21 cellular contexts compared by ENCODE assay signal in the genomic region with DNA sequence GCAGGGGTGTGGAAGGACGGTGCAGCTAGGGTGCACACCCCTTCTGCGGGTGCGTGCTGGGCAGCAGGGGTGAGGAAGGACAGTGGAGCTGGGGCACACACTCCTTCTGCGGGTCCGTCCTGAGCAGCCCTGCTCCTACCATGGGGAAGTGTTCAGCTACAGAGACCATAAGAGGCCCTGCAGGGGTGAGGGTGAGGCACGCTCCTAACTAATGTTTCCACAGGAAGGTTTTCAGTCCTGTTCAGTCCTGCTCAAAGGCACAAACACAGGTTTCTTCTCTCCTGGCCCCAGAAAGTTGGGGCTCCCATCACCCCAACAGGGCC. TPM values are rescaled to one million over a fixed set of nuclear protein-coding genes. Genes with fewer than 3 reads are reported as not detected.
DNase-seq lines count a peak whose midpoint lies in the region; ATAC-seq and TF ChIP-seq lines count a peak whose summit lies in the region.
"Had no signal": no experiment of that assay in that cellular context is flagged by ENCODE, and none has a peak within 500 bp of the region (broad histone marks: within the 10 kb centered on the region; RNA-seq: fewer than 3 reads in every experiment).

No MANE protein-coding gene starts in this region.

- H3K27me3 ChIP-seq in PC-9 (ENCODE audit: insufficient read depth, low read depth) = no peaks in the 10 kb centered on the region
- H3K27me3 ChIP-seq in upper lobe of left lung = peaks cover 0 to 4% (median 0%) of the 10 kb centered on the region in 4 donors
- H3K27me3 ChIP-seq in GM23338 (ENCODE audit: insufficient read depth) = no peaks in the 10 kb centered on the region
- H3K27me3 ChIP-seq: MG63 had no signal

- no peak for DNase-seq in activated T-cell treated with anti-CD3 and anti-CD28 coated beads, Interleukin-2, amount 50 U/mL, for 24 hours
- no peak for DNase-seq in activated T-cell treated with anti-CD3 and anti-CD28 coated beads, Interleukin-2, amount 50 U/mL, for 48 hours
- DNase-seq in PC-9 (no peak), erythroblast (lab: John Stamatoyannopoulos, UW) (peak; percentile 36 to 45), upper lobe of left lung (no peak), NCI-H187 (lab: John Stamatoyannopoulos, UW) (no peak), GM23338 (ENCODE audit: low spot score) (no peak)
- DNase-seq: dermis blood vessel endothelial cell, H7, heart left ventricle, mesendoderm, MG63, NCI-H69, retina, T-helper 1 cell had no signal

- H4K20me1 ChIP-seq in PC-9 (ENCODE audit: insufficient read depth) = no peaks in the 10 kb centered on the region
- H4K20me1 ChIP-seq in GM23338 (replicated peaks; ENCODE audit: insufficient read depth) = no peaks in the 10 kb centered on the region

- peak overlapping the region; percentile 89 for H3K4me2 ChIP-seq in PC-9
- H3K4me2 ChIP-seq in GM23338 = no peak overlapping the region

- H3K9me3 Mint-ChIP-seq in activated T-cell treated with anti-CD3 and anti-CD28 coated beads, Interleukin-2, amount 50 U/mL, for 24 hours = no peaks in the 10 kb centered on the region
- H3K9me3 Mint-ChIP-seq in GM23338 = no peaks in the 10 kb centered on the region
- H3K9me3 Mint-ChIP-seq: activated naive CD4-positive, alpha-beta T cell treated with anti-CD3 and anti-CD28 coated beads, Interleukin-2, amount 50 U/mL, for 24 hours had no signal

- H3K9me2 ChIP-seq in PC-9 (ENCODE audit: insufficient read depth) (no peaks in the 10 kb centered on the region), GM23338 (ENCODE audit: insufficient read depth) (no peaks in the 10 kb centered on the region)

- CTCF ChIA-PET in PC-9 (lab: Charles Lee) = no interaction called here

- H3K4me1 Mint-ChIP-seq in activated T-cell treated with anti-CD3 and anti-CD28 coated beads, Interleukin-2, amount 50 U/mL, for 24 hours (ENCODE audit: low read depth) = peaks cover 29% of the 10 kb centered on the region
- peaks cover 4% of the 10 kb centered on the region; the same call in 2 of the 3 replicates for H3K4me1 Mint-ChIP-seq in GM23338

- H3F3A ChIP-seq in PC-9 (ENCODE audit: insufficient read depth, low read depth) = peaks cover 33% of the 10 kb centered on the region
- H3F3A ChIP-seq in GM23338 (replicated peaks; ENCODE audit: low read depth) = no peaks in the 10 kb centered on the region

- no peaks in the 10 kb centered on the region for H3K27me3 Mint-ChIP-seq in activated T-cell treated with anti-CD3 and anti-CD28 coated beads, Interleukin-2, amount 50 U/mL, for 24 hours
- H3K27me3 Mint-ChIP-seq in GM23338 (ENCODE audit: insufficient read depth, low read depth, poor library complexity) = peaks cover 2% of the 10 kb centered on the region
- H3K27me3 Mint-ChIP-seq: activated naive CD4-positive, alpha-beta T cell treated with anti-CD3 and anti-CD28 coated beads, Interleukin-2, amount 50 U/mL, for 24 hours had no signal

- no peak overlapping the region for H2AFZ ChIP-seq in PC-9
- H2AFZ ChIP-seq in GM23338 = no peak overlapping the region

- TF ChIP-seq EP300 in upper lobe of left lung (IDR thresholded peaks at IDR 0.05) = no peak

- no peak for TF ChIP-seq CTCF in PC-9 (conservative IDR thresholded peaks at IDR 0.05)
- TF ChIP-seq CTCF in upper lobe of left lung (IDR thresholded peaks at IDR 0.05) = no peak
- TF ChIP-seq CTCF in GM23338 (conservative IDR thresholded peaks at IDR 0.05; ENCODE audit: low read depth in 2 of 2) = no peak

- TF ChIP-seq POLR2A in erythroblast (IDR thresholded peaks at IDR 0.05; ENCODE audit: low read length) (no peak), upper lobe of left lung (IDR thresholded peaks at IDR 0.05) (no peak)

- H3K36me3 Mint-ChIP-seq in activated T-cell treated with anti-CD3 and anti-CD28 coated beads, Interleukin-2, amount 50 U/mL, for 24 hours (ENCODE audit: low read depth) = peaks cover 79% of the 10 kb centered on the region
- peaks cover 24% of the 10 kb centered on the region for H3K36me3 Mint-ChIP-seq in GM23338 (ENCODE audit: low read depth)

- 60 to 70% methylated on average over 1 to 6 of the region's 6 CpGs for WGBS in upper lobe of left lung, 2 donors

- no peak overlapping the region for H3K4me3 Mint-ChIP-seq in activated T-cell treated with anti-CD3 and anti-CD28 coated beads, Interleukin-2, amount 50 U/mL, for 24 hours
- H3K4me3 Mint-ChIP-seq in GM23338 = no peak overlapping the region
- H3K4me3 Mint-ChIP-seq: activated naive CD4-positive, alpha-beta T cell treated with anti-CD3 and anti-CD28 coated beads, Interleukin-2, amount 50 U/mL, for 24 hours had no signal

- H3K4me1 ChIP-seq in PC-9 (replicated peaks; ENCODE audit: insufficient read depth) (peaks cover 44% of the 10 kb centered on the region), upper lobe of left lung (peaks cover 16 to 50% (median 35%) of the 10 kb centered on the region in 4 donors), GM23338 (ENCODE audit: insufficient read depth) (no peaks in the 10 kb centered on the region)

- POLR2A ChIA-PET in PC-9 (lab: Charles Lee; ENCODE audit: unreplicated experiment) = no interaction called here

- no TSS peak for BruUV-seq in PC-9 (replicated peaks; lab: Mats Ljungman, UMichigan)

- intact Hi-C loops in PC-9 (cut with micrococcal nuclease; ENCODE audit: unreplicated experiment) = loop anchor here (1.0 to 10.0 kb wide), 2 partner anchors 13 to 55 kb away; no protein-coding TSS in a partner anchor

- ATAC-seq in upper lobe of left lung (ENCODE audit: low FRiP score in 2 of 2) (no peak), GM23338 (no peak), HG03135 (IDR thresholded peaks at IDR 0.05; ENCODE audit: unreplicated experiment) (no peak)
- ATAC-seq: activated CD4-positive, CD25-positive, alpha-beta regulatory T cell treated with anti-CD3 and anti-CD28 coated beads, Interleukin-2, amount 50 U/mL, for 24 hours had no signal

- H3K27ac ChIP-seq in PC-9 (peak overlapping the region; percentile 89), upper lobe of left lung (peak overlapping the region; percentile 2 to 89 (median 85)), GM23338 (ENCODE audit: low read depth) (no peak overlapping the region)
- H3K27ac ChIP-seq: esophagus muscularis mucosa had no signal

- H3K27ac Mint-ChIP-seq in activated T-cell treated with anti-CD3 and anti-CD28 coated beads, Interleukin-2, amount 50 U/mL, for 24 hours = peak overlapping the region; percentile 8
- H3K27ac Mint-ChIP-seq in GM23338 = no peak overlapping the region
- H3K27ac Mint-ChIP-seq: activated naive CD4-positive, alpha-beta T cell treated with anti-CD3 and anti-CD28 coated beads, Interleukin-2, amount 50 U/mL, for 24 hours had no signal

- H3K9me3 ChIP-seq in PC-9 (ENCODE audit: insufficient read depth, low read depth) (no peaks in the 10 kb centered on the region), upper lobe of left lung (no peaks in the 10 kb centered on the region)
- H3K9me3 ChIP-seq: esophagus muscularis mucosa, heart left ventricle, MG63 had no signal

- 0 out of 2 replicates have a peak, but pooled peaks cover 5% of the 10 kb centered on the region for H3K79me2 ChIP-seq in PC-9 (ENCODE audit: low read depth)
- no peaks in the 10 kb centered on the region for H3K79me2 ChIP-seq in GM23338 (replicated peaks; ENCODE audit: insufficient read depth)

- H3K4me3 ChIP-seq in PC-9 (no peak overlapping the region), upper lobe of left lung (no peak overlapping the region), GM23338 (no peak overlapping the region)
- H3K4me3 ChIP-seq: esophagus muscularis mucosa, MG63 had no signal

- H3K36me3 ChIP-seq in PC-9 (ENCODE audit: low read depth) (no peaks in the 10 kb centered on the region), upper lobe of left lung (peaks cover 26 to 64% (median 51%) of the 10 kb centered on the region in 4 donors), GM23338 (ENCODE audit: insufficient read depth) (0 out of 2 replicates have a peak, but pooled peaks cover 10% of the 10 kb centered on the region)

TF ChIP-seq in GM23338, 12 proteins besides CTCF, POLR2A, EP300 and RAD21:
- TF ChIP-seq JUNB (IDR thresholded peaks at IDR 0.05; ENCODE audit: unreplicated experiment) = no peak
- no peak for TF ChIP-seq EZH2 (IDR thresholded peaks at IDR 0.05; ENCODE audit: low read depth, unreplicated experiment)

RNA-seq across cellular contexts. Expression of gene ADAM8, which starts 3.3 kb away (rescaled TPM):
- total RNA-seq in PC-9 (2021) (18.3 and 31.5 TPM in 2 replicates), upper lobe of left lung (10 to 100 TPM; 10.4 to 93.2 (median 32.9) TPM)
- 5.5 and 7.4 TPM in 2 replicates for total RNA-seq in GM23338 (2014; rRNA removed; shearing (Covaris generic))
- 1.9 and 2.1 TPM in 2 replicates for polyA plus RNA-seq in GM23338 (2016; fragmentation: Nextera tagmentation; extraction: Ambion mirVana)

RNA-seq across cellular contexts. Expression of gene TUBGCP2, which starts 28.8 kb away (rescaled TPM):
- 40.7 and 52.8 TPM in 2 replicates for total RNA-seq in PC-9 (2021)
- total RNA-seq in upper lobe of left lung = 100 to 1,000 TPM in 1 of 6 donors, 10 to 100 TPM in 5; 41.7 to 106 (median 56.3) TPM
- 51.5 and 67.7 TPM in 2 replicates for total RNA-seq in GM23338 (2014; rRNA removed; shearing (Covaris generic))
- 56.6 and 59.6 TPM in 2 replicates for polyA plus RNA-seq in GM23338 (2016; fragmentation: Nextera tagmentation; extraction: Ambion mirVana)

RNA-seq across cellular contexts. Expression of gene ZNF511, which starts 28.8 kb away (rescaled TPM):
- total RNA-seq in PC-9 (2021) = 40.1 and 44.7 TPM in 2 replicates
- total RNA-seq in upper lobe of left lung = 10 to 100 TPM; 12.6 to 44.2 (median 33.0) TPM
- 41.0 and 41.3 TPM in 2 replicates for total RNA-seq in GM23338 (2014; rRNA removed; shearing (Covaris generic))
- 104 and 114 TPM in 2 replicates for polyA plus RNA-seq in GM23338 (2016; fragmentation: Nextera tagmentation; extraction: Ambion mirVana)

RNA-seq across cellular contexts. Expression of gene VENTX, which starts 42.3 kb away (rescaled TPM):
- total RNA-seq in PC-9 (2021) (not detected in 2 replicates), upper lobe of left lung (10 to 100 TPM in 1 of 6 donors, 1 to 10 TPM in 5; 1.7 to 11.5 (median 4.4) TPM)
- total RNA-seq in GM23338 (2014; rRNA removed; shearing (Covaris generic)) = 6.3 and 8.1 TPM in 2 replicates
- 4.8 and 5.1 TPM in 2 replicates for polyA plus RNA-seq in GM23338 (2016; fragmentation: Nextera tagmentation; extraction: Ambion mirVana)
- total RNA-seq: dermis blood vessel endothelial cell, RPMI7951 had no signal

RNA-seq across cellular contexts. Expression of gene UTF1, which starts 49.9 kb away (rescaled TPM):
- total RNA-seq in PC-9 (2021) (not detected in 2 replicates), upper lobe of left lung (under 1 TPM in 2 of 6 donors, not detected in 4; 0.26 to 0.37 TPM)
- 7.7 and 12.2 TPM in 2 replicates for total RNA-seq in GM23338 (2014; rRNA removed; shearing (Covaris generic))
- 51.4 and 55.7 TPM in 2 replicates for polyA plus RNA-seq in GM23338 (2016; fragmentation: Nextera tagmentation; extraction: Ambion mirVana)
- total RNA-seq: dermis blood vessel endothelial cell, esophagus muscularis mucosa, heart left ventricle, HT1080, RPMI7951 had no signal
- polyA plus RNA-seq: heart left ventricle had no signal

Comparison
In these comparisons a context has a peak if more than half of its experiments do, and no peak if none do; other contexts are left out.
1. DNase-seq: peak in erythroblast (2 of 2); none in activated T-cell treated with anti-CD3 and anti-CD28 coated beads, Interleukin-2, amount 50 U/mL, for 24 hours (single experiment), activated T-cell treated with anti-CD3 and anti-CD28 coated beads, Interleukin-2, amount 50 U/mL, for 48 hours (0 of 2), PC-9 (0 of 2), upper lobe of left lung (0 of 2), NCI-H187 (0 of 2) and GM23338 (single experiment).